In the genomic region with DNA sequence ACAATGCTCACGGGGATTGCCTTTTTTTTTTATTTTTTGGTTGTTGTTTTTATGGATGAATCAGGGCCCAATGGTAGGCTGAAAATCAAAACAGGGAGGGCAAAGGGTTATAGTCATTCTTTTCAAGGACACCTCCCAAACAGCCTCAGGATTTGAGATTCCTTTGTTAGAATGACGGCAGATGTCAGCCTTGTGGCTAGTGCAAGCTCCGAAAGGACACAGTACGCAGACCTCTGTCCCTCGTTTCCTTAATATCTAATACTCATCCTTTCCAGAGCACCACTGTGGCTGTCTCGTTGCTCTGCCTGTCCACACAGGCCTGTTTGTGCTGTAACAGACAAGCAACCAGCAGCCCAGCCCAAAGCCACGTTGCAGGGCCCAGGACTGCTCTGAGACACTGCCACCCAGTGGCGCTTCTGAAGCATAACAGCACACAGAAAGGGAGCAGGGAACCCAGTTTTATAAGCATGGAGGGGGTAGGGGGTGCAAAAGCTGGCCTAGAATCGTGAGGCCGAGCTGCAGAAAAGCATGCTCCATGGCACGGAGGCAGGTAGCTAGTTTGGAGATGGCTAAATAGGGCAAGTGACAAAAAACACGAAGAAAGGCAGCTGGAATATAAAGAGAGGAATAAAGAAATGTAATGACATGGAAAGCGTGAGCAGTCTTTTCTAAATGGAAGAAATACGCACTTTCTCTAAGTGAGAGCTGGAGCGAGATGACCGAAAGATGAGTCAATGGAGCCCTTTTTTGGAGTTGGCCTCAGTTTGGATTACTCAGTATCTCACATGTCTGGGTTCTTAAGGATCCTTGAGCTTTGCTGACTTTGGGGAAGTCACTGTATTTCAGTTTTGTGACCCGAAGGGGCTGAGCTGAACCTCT, we compare ENCODE assay signal across 8 cellular contexts.
A peak's percentile ranks its signal among the peaks of the same experiment; 100 is the strongest.
DNase-seq lines count a peak whose midpoint lies in the region; ATAC-seq lines count a peak whose summit lies in the region.

No MANE protein-coding gene starts in this region.

- DNase-seq in NCI-H748 (lab: John Stamatoyannopoulos, UW; ENCODE audit: unreplicated experiment) (peak; percentile 97), memory B cell (ENCODE audit: low spot score in 2 of 2) (peak; percentile 33 to 40)
- DNase-seq in activated CD4-positive, alpha-beta T cell treated with anti-CD3 and anti-CD28 coated beads, Interleukin-2, amount 50 U/mL, for 48 hours, result peak; percentile 60 to 61
- DNase-seq in effector memory CD8-positive, alpha-beta T cell, result peak; percentile 27 to 33 (median 29)
- peak; percentile 8 to 26 (median 18) for DNase-seq in stimulated activated CD4-positive, alpha-beta T cell treated with anti-CD3 and anti-CD28 coated beads, TNF-alpha, amount 100 ng/mL, for 4 hours (ENCODE audit: low read depth in 3 of 3)

- H3K4me3 ChIP-seq in ACC112 (ENCODE audit: low read depth, low read length), result peak overlapping the region; percentile 55

- no peaks in the 10 kb centered on the region for H3K36me3 ChIP-seq in ACC112 (ENCODE audit: insufficient read depth, low read length)

- peaks cover 8% of the 10 kb centered on the region in 2 donors for H3K4me1 Mint-ChIP-seq in effector memory CD8-positive, alpha-beta T cell (ENCODE audit: low read depth in 2 of 2)
- H3K4me1 Mint-ChIP-seq in memory B cell, result peaks cover 4% of the 10 kb centered on the region

- peaks cover 24 to 26% of the 10 kb centered on the region in 2 donors for H3K27me3 Mint-ChIP-seq in effector memory CD8-positive, alpha-beta T cell
- peaks cover 7% of the 10 kb centered on the region for H3K27me3 Mint-ChIP-seq in memory B cell

- no peaks in the 10 kb centered on the region for H3K36me3 Mint-ChIP-seq in effector memory CD8-positive, alpha-beta T cell (ENCODE audit: insufficient read depth)
- H3K36me3 Mint-ChIP-seq in memory B cell, result no peaks in the 10 kb centered on the region

- peak overlapping the region in 1 of 2 donors; percentile 11 for H3K27ac Mint-ChIP-seq in effector memory CD8-positive, alpha-beta T cell
- no peak overlapping the region for H3K27ac Mint-ChIP-seq in memory B cell

- no peaks in the 10 kb centered on the region for H3K79me2 ChIP-seq in ACC112 (ENCODE audit: control insufficient read depth, insufficient read depth, low read length, unreplicated experiment)

- ATAC-seq in GM18858 (IDR thresholded peaks at IDR 0.05; ENCODE audit: unreplicated experiment), result peak; percentile 73
- ATAC-seq in HG03439 (IDR thresholded peaks at IDR 0.05; ENCODE audit: unreplicated experiment), result peak; percentile 79
- peak; percentile 97 for ATAC-seq in effector memory CD8-positive, alpha-beta T cell (replicated peaks)
- ATAC-seq in memory B cell (ENCODE audit: low read depth), result peak; percentile 92

- peak overlapping the region; percentile 98 for H3K27ac ChIP-seq in ACC112 (ENCODE audit: low read depth, low read length)

- peak overlapping the region; percentile 12 for H2AFZ ChIP-seq in ACC112 (ENCODE audit: low read length, unreplicated experiment)

- H3K27me3 ChIP-seq in ACC112 (ENCODE audit: insufficient read depth, low read length), result no peaks in the 10 kb centered on the region

- H3K9me3 Mint-ChIP-seq in effector memory CD8-positive, alpha-beta T cell, result no peaks in the 10 kb centered on the region
- H3K9me3 Mint-ChIP-seq in memory B cell, result no peaks in the 10 kb centered on the region

- H3K4me1 ChIP-seq in ACC112 (ENCODE audit: control insufficient read depth, insufficient read depth, low read length, unreplicated experiment), result peaks cover 60% of the 10 kb centered on the region

- no peak overlapping the region for H3K4me3 Mint-ChIP-seq in effector memory CD8-positive, alpha-beta T cell
- no peak overlapping the region for H3K4me3 Mint-ChIP-seq in memory B cell

Comparison
In these comparisons a context has a peak if more than half of its experiments do, and no peak if none do; other contexts are left out.
1. Peak in every context shown above with its lines: DNase-seq, ATAC-seq, H3K4me3 ChIP-seq and H3K27ac ChIP-seq.
2. DNase-seq: peak in every context shown above with its lines; median percentile 97 in NCI-H748; 60 in activated CD4-positive, alpha-beta T cell treated with anti-CD3 and anti-CD28 coated beads, Interleukin-2, amount 50 U/mL, for 48 hours; 36 in memory B cell; 29 in effector memory CD8-positive, alpha-beta T cell; 18 in stimulated activated CD4-positive, alpha-beta T cell treated with anti-CD3 and anti-CD28 coated beads, TNF-alpha, amount 100 ng/mL, for 4 hours.